ENCODE assay signal across 8 cellular contexts in the genomic region with DNA sequence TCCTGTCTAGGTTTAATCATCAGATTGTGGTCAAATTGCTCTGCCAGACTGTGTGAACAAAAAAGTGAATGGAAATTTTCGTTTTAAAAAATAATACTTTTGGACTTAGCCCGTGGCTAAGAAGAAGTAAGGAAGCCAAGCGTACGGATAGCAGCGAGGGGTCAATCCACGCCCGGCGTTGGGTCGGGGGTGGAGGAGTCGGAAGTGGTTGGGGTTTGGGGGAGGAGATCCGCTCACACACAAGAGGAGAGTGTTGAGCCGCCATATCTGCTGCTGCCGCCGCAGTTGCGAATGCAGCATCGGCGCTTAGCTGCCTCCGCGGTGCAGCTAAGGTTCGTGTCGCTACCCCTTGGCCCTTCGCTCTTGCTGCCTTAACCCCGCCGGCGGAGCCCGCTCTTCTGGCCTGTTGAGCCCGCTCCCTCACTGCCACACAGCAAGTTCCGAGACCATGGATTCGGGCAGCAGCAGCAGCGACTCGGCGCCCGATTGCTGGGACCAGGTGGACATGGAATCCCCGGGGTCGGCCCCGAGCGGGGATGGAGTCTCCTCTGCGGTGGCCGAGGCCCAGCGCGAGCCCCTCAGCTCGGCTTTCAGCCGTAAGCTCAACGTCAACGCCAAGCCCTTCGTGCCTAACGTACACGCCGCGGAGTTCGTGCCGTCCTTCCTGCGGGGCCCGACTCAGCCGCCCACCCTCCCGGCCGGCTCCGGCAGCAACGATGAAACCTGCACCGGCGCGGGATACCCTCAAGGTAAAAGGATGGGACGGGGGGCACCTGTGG. TPM values are rescaled to one million over a fixed set of nuclear protein-coding genes. Genes with fewer than 3 reads are reported as not detected.
A peak's percentile ranks its signal among the peaks of the same experiment; 100 is the strongest.
DNase-seq lines count a peak whose midpoint lies in the region; ATAC-seq, FAIRE-seq and TF ChIP-seq lines count a peak whose summit lies in the region.

A gene (plus strand): TSS at position 264 of the 779 bp plus-strand sequence. CDS start 185 bp downstream, at position 449.

- H3K4ac ChIP-seq in IMR-90 (ENCODE audit: low read depth, low read length) = peak within 1 kb of the TSS; percentile 59

- peak within 1 kb of the TSS; percentile 42; the same call in 1 of the 2 replicates for H2BK120ac ChIP-seq in IMR-90 (ENCODE audit: low read depth, low read length)

- no peaks in the 10 kb centered on the region for H3K79me2 ChIP-seq in K562 (ENCODE audit: control insufficient read depth, insufficient read depth, low read length)

- peak within 1 kb of the TSS; percentile 57; the same call in 1 of the 2 replicates for H4K91ac ChIP-seq in IMR-90 (ENCODE audit: insufficient read depth, low read depth, low read length)

- POLR2A ChIA-PET in IMR-90 (lab: Charles Lee; ENCODE audit: unreplicated experiment) (no interaction called here), K562 (lab: Yijun Ruan, JAX) (no interaction called here)

- H3K9ac ChIP-seq in IMR-90 (ENCODE audit: low read depth, low read length) (peak within 1 kb of the TSS; percentile 91), K562 (ENCODE audit: insufficient read depth in 1 of 2, low read depth in 2 of 2, low read length in 2 of 2) (peak within 1 kb of the TSS; percentile 54 to 87), skeletal muscle satellite cell (ENCODE audit: low read depth, low read length) (peak within 1 kb of the TSS; percentile 87)

- intact Hi-C loops in IMR-90 (cut with micrococcal nuclease) = no loop called here
- intact Hi-C loops in K562 (cut with micrococcal nuclease) = no loop called here

- H3K4me2 ChIP-seq in IMR-90 (ENCODE audit: low read depth, low read length) = peak within 1 kb of the TSS; percentile 80
- peak within 1 kb of the TSS; percentile 55 for H3K4me2 ChIP-seq in K562 (ENCODE audit: insufficient read depth, low read length)
- H3K4me2 ChIP-seq in skeletal muscle satellite cell (ENCODE audit: low read length) = peak within 1 kb of the TSS; percentile 66

- peak within 1 kb of the TSS; percentile 92 for H2AFZ ChIP-seq in IMR-90 (replicated peaks; ENCODE audit: low read length, poor library complexity)
- peak within 1 kb of the TSS; percentile 84 for H2AFZ ChIP-seq in K562 (ENCODE audit: low read depth, low read length)

- ATAC-seq in GM21390 (IDR thresholded peaks at IDR 0.05; ENCODE audit: unreplicated experiment) (peak; percentile 96), IMR-90 (ENCODE audit: low read depth) (peak; percentile 96), T-helper 17 cell (peak; percentile 92), K562 (peak; percentile 93)

- H3K18ac ChIP-seq in IMR-90 (ENCODE audit: low read depth, low read length) = peak within 1 kb of the TSS; percentile 65; the same call in 1 of the 2 replicates

- TF ChIP-seq RAD21 in IMR-90 (IDR thresholded peaks at IDR 0.05; ENCODE audit: low read length) = no peak
- TF ChIP-seq RAD21 in K562 (CRISPR knock-in tag; conservative IDR thresholded peaks at IDR 0.05 in 1 of 2, IDR thresholded peaks at IDR 0.05 in 1 of 2) = no peak

- dilution Hi-C loops in IMR-90 (cut with HindIII; ENCODE audit: low sequenced_read_pairs, unreplicated experiment) = no loop called here

- no peak within 1 kb of the TSS for H2BK15ac ChIP-seq in IMR-90 (ENCODE audit: low read depth, low read length)

- peak within 1 kb of the TSS; percentile 83 for H3K14ac ChIP-seq in IMR-90 (replicated peaks; ENCODE audit: low read depth, low read length)

- FAIRE-seq in K562 (lab: Jason Lieb, UNC) = no peak
- no peak for FAIRE-seq in RCC 7860 (lab: Jason Lieb, UNC)

- peaks cover 5% of the 10 kb centered on the region for H3K4me1 Mint-ChIP-seq in T-helper 17 cell

- H4K5ac ChIP-seq in IMR-90 (ENCODE audit: low read depth, low read length) = peak within 1 kb of the TSS; percentile 90

- H3K4me3 Mint-ChIP-seq in T-helper 17 cell = peak within 1 kb of the TSS; percentile 82

- peak within 1 kb of the TSS; percentile 23 for H2AK9ac ChIP-seq in IMR-90 (replicated peaks; ENCODE audit: low read depth, low read length, poor library complexity)

- H3K27ac ChIP-seq in IMR-90 (ENCODE audit: insufficient read depth, low read length) = peak within 1 kb of the TSS; percentile 91
- no peak within 1 kb of the TSS for H3K27ac ChIP-seq in K562 (ENCODE audit: extremely low read depth, low read depth, low read length)

- H3K4me3 ChIP-seq in IMR-90 (ENCODE audit: insufficient read depth, low read depth, low read length) (peak within 1 kb of the TSS; percentile 94), K562 (peak within 1 kb of the TSS; percentile 47), iPS-18c (ENCODE audit: insufficient read depth, low read depth, low read length) (peak within 1 kb of the TSS; percentile 71), skeletal muscle satellite cell (ENCODE audit: low read length) (peak within 1 kb of the TSS; percentile 82)

- H3K36me3 Mint-ChIP-seq in T-helper 17 cell (ENCODE audit: low read depth) = no peaks in the 10 kb centered on the region

- H3K9me3 ChIP-seq in IMR-90 (ENCODE audit: control insufficient read depth, insufficient read depth, low read length) (no peaks in the 10 kb centered on the region), T-helper 17 cell (ENCODE audit: control insufficient read depth, low read length, poor library complexity, severe bottlenecking) (peaks cover 3% of the 10 kb centered on the region), K562 (replicated peaks; ENCODE audit: control insufficient read depth, insufficient read depth, low read depth, low read length) (no peaks in the 10 kb centered on the region), iPS-18c (ENCODE audit: control insufficient read depth, insufficient read depth, low read length) (peaks cover 4% of the 10 kb centered on the region), skeletal muscle satellite cell (replicated peaks; ENCODE audit: low read length) (no peaks in the 10 kb centered on the region)

- no peak for TF ChIP-seq CTCF in IMR-90 (conservative IDR thresholded peaks at IDR 0.05; ENCODE audit: low read depth, low read length)
- no peak for TF ChIP-seq CTCF in K562 (IDR thresholded peaks at IDR 0.05 in 2 of 3, conservative IDR thresholded peaks at IDR 0.05 in 1 of 3; ENCODE audit: insufficient read depth in 2 of 3, low read depth in 1 of 3, low read length in 3 of 3)

- TF ChIP-seq EP300 in K562 (IDR thresholded peaks at IDR 0.05; ENCODE audit: low read length) = no peak

- H3K4me1 ChIP-seq in IMR-90 (ENCODE audit: control insufficient read depth, insufficient read depth, low read length) (no peaks in the 10 kb centered on the region), K562 (replicated peaks in 1 of 2; ENCODE audit: control insufficient read depth in 2 of 2, insufficient read depth in 2 of 2, low read length in 2 of 2) (peaks cover 0 to 7% of the 10 kb centered on the region in 2 experiments; a peak in 1 of 5 replicates), skeletal muscle satellite cell (ENCODE audit: control insufficient read depth, insufficient read depth, low read length) (no peaks in the 10 kb centered on the region)

- H3K27ac Mint-ChIP-seq in T-helper 17 cell = peak within 1 kb of the TSS; percentile 77

- WGBS in IMR-90 (ENCODE audit: extremely low coverage in 2 of 2, insufficient read length in 1 of 2), 2 experiments = 25% methylated on average over 26 of the region's 63 CpGs; no CpG with 5 or more reads in 1 of the 2 experiments
- WGBS in K562 (ENCODE audit: insufficient coverage, low coverage, missing lambda C conversion rate) = 3% methylated on average over 29 of the region's 63 CpGs

- H3K27me3 ChIP-seq in IMR-90 (ENCODE audit: control insufficient read depth, insufficient read depth, low read length) (peaks cover 6% of the 10 kb centered on the region; the same call in 1 of the 2 replicates), K562 (ENCODE audit: control insufficient read depth in 2 of 2, insufficient read depth in 2 of 2, low read length in 2 of 2) (no peaks in the 10 kb centered on the region), skeletal muscle satellite cell (ENCODE audit: control insufficient read depth, insufficient read depth, low read length) (peaks cover 6% of the 10 kb centered on the region)

- H3K9me1 ChIP-seq in IMR-90 (ENCODE audit: insufficient read depth, low read length) = 0 out of 2 replicates have a peak, but pooled peaks cover 3% of the 10 kb centered on the region
- H3K9me1 ChIP-seq in K562 (ENCODE audit: control insufficient read depth, insufficient read depth, low read length) = no peaks in the 10 kb centered on the region

- H3K79me1 ChIP-seq in IMR-90 (ENCODE audit: low read depth in 1 of 2, low read length in 2 of 2) = peaks cover 5 to 7% of the 10 kb centered on the region in 2 experiments; a peak in 1 of 4 replicates

- H3K56ac ChIP-seq in IMR-90 (ENCODE audit: extremely low read depth, insufficient read depth, low read length) = no peak within 1 kb of the TSS

- no peak within 1 kb of the TSS for H2AK5ac ChIP-seq in IMR-90 (ENCODE audit: low read depth, low read length)

- in situ Hi-C loops in IMR-90 (cut with MboI; ENCODE audit: low sequenced_read_pairs) (no loop called here), K562 (cut with MboI) (no loop called here)

- DNase-seq in DMS114 treated with DMSO at 0.1 percent for 48 hours (lab: John Stamatoyannopoulos, UW; ENCODE audit: unreplicated experiment) (peak; percentile 46), IMR-90 (peak; percentile 76), T-helper 17 cell (peak in 2 of 3 donors; percentile 6 to 7), K562 (ENCODE audit: extremely low read depth in 1 of 4, low spot score in 3 of 4) (peak; percentile 30 to 67 (median 40)), RCC 7860 (ENCODE audit: low spot score) (no peak)

- no peaks in the 10 kb centered on the region for H3K27me3 Mint-ChIP-seq in T-helper 17 cell

- peak; percentile 30; the same call in 1 of the 2 replicates for TF ChIP-seq POLR2A in IMR-90 (IDR thresholded peaks at IDR 0.05; ENCODE audit: low read depth, low read length)
- TF ChIP-seq POLR2A in K562 (conservative IDR thresholded peaks at IDR 0.05) = peak; percentile 41; the same call in 1 of the 2 replicates

- peak within 1 kb of the TSS; percentile 60 to 94 for H4K8ac ChIP-seq in IMR-90 (ENCODE audit: low read depth in 2 of 2, low read length in 2 of 2)

- no peak within 1 kb of the TSS for H2BK20ac ChIP-seq in IMR-90 (ENCODE audit: low read depth, low read length)

- H3K36me3 ChIP-seq in IMR-90 (ENCODE audit: control insufficient read depth, insufficient read depth, low read length) (no peaks in the 10 kb centered on the region), K562 (ENCODE audit: control insufficient read depth, insufficient read depth, low read length) (no peaks in the 10 kb centered on the region), skeletal muscle satellite cell (ENCODE audit: insufficient read depth, low read length) (peaks cover 2% of the 10 kb centered on the region)

- H2BK5ac ChIP-seq in IMR-90 (ENCODE audit: low read depth, low read length, poor library complexity, severe bottlenecking) = peak within 1 kb of the TSS; percentile 87

- CTCF ChIA-PET in IMR-90 (lab: Yijun Ruan, JAX) (interaction anchor here (0.6 kb wide), 1 partner anchor 1903 kb away, joined by 3 read pairs; no protein-coding TSS in a partner anchor), K562 (lab: Yijun Ruan, JAX; ENCODE audit: low intra/inter-chr PET ratio) (no interaction called here)

- H4K20me1 ChIP-seq in IMR-90 (ENCODE audit: insufficient read depth, low read length) = 0 out of 2 replicates have a peak, but pooled peaks cover 4% of the 10 kb centered on the region
- no peaks in the 10 kb centered on the region for H4K20me1 ChIP-seq in K562 (replicated peaks; ENCODE audit: control insufficient read depth, insufficient read depth, low read length)

- BruUV-seq in IMR-90 (replicated peaks; lab: Mats Ljungman, UMichigan) (no TSS peak), K562 (replicated peaks; lab: Mats Ljungman, UMichigan) (no TSS peak)

- H3K23ac ChIP-seq in IMR-90 (ENCODE audit: low read depth, low read length) = peak within 1 kb of the TSS; percentile 48; the same call in 1 of the 2 replicates

RNA-seq across cellular contexts. Expression of the gene that starts here (rescaled TPM):
- total RNA-seq in IMR-90 (2012; rRNA removed) = 5.9 and 8.3 TPM in 2 replicates
- polyA plus RNA-seq in IMR-90 (2012; rRNA removed) = 4.4 and 5.4 TPM in 2 replicates
- 2.2 and 2.7 TPM in 2 replicates for polyA plus RNA-seq in IMR-90 (2012; cell fraction: cytosol; rRNA removed)
- 1.2 and 1.8 TPM in 2 replicates for polyA plus RNA-seq in IMR-90 (2012; cell fraction: nucleus; rRNA removed; ENCODE audit: low replicate concordance)
- total RNA-seq in T-helper 17 cell = 1 to 10 TPM; 3.7 to 5.4 TPM
- total RNA-seq in K562 (2011; cell fraction: chromatin; rRNA removed; ENCODE audit: low replicate concordance) = 0.72 and 2.0 TPM in 2 replicates
- 0.79 and 1.2 TPM in 2 replicates for total RNA-seq in K562 (2011; cell fraction: nucleolus; rRNA removed)
- total RNA-seq in K562 (2011; cell fraction: nucleoplasm; rRNA removed) = 0.81 and 1.2 TPM in 2 replicates
- 1.9 and 2.0 TPM in 2 replicates for total RNA-seq in K562 (2014; rRNA removed)
- total RNA-seq in K562 (2014; rRNA removed; fragmentation: Illumina TruSeq; extraction: Trizol) = 3.4 and 4.1 TPM in 2 replicates
- total RNA-seq in K562 (2015; rRNA removed; fragmentation: Illumina TruSeq; extraction: Trizol) = 3.6 and 4.2 TPM in 2 replicates
- total RNA-seq in K562 (2021) = 3.9 and 4.0 TPM in 2 replicates
- 0.43 and 2.0 TPM in 2 replicates for polyA plus RNA-seq in K562 (2011; rRNA removed)
- polyA plus RNA-seq in K562 (2011; cell fraction: cytosol; rRNA removed) = 0.27 and 0.81 TPM in 2 replicates
- polyA plus RNA-seq in K562 (2011; cell fraction: nucleus; rRNA removed) = 0.21 and 1.0 TPM in 2 replicates
- 3.9 and 5.2 TPM in 2 replicates for polyA plus RNA-seq in K562 (2012)
- 3.4 and 4.0 TPM in 2 replicates for polyA plus RNA-seq in K562 (2014; fragmentation: Illumina TruSeq; extraction: Trizol)
- polyA plus RNA-seq in K562 (2014; fragmentation: Nextera tagmentation; extraction: Ambion mirVana) = 1 to 10 TPM in 1 of 2 experiments, under 1 TPM in 1; 0.93 to 1.7 TPM
- polyA plus RNA-seq in K562 (2014; rRNA removed) = 3.4 and 3.8 TPM in 2 replicates
- 0.42 and 1.3 TPM in 2 replicates for polyA minus RNA-seq in K562 (2011; rRNA and poly(A)+ RNA removed)
- polyA minus RNA-seq in K562 (2011; cell fraction: cytosol; rRNA and poly(A)+ RNA removed) = 1.2 TPM in 1 of 2 replicates, not detected in the other
- polyA minus RNA-seq in K562 (2011; cell fraction: nucleus; rRNA and poly(A)+ RNA removed) = 0.54 and 0.56 TPM in 2 replicates
- 6.1 and 8.5 TPM in 2 replicates for total RNA-seq in skeletal muscle satellite cell (2012; rRNA removed)
